Comparison of ENCODE assay signal across 21 cellular contexts in the genomic region with DNA sequence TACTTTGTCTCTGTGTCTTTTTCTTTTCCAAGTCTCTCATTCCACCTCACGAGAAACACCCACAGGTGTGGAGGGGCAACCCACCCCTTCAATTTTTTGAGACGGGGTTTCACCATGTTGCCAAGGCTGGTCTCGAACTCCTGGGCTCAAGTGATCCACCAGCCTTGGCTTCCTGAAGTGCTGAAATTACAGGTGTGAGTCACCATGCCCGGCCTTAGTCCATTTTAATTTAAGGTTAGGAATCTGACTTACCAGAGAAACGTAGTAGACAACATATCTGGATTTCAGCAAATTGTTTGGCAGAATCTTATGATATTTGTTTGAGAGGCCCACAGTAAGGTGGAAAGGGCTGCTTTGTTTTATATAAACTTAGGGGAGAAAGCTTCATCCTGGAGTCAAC. TPM values are rescaled to one million over a fixed set of nuclear protein-coding genes. Genes with fewer than 3 reads are reported as not detected.
"Had no signal": no experiment of that assay in that cellular context is flagged by ENCODE, and none has a peak within 500 bp of the region (broad histone marks: within the 10 kb centered on the region; RNA-seq: fewer than 3 reads in every experiment).

No MANE protein-coding gene starts in this region.

- ATAC-seq: activated CD4-positive, CD25-positive, alpha-beta regulatory T cell treated with anti-CD3 and anti-CD28 coated beads, Interleukin-2, amount 50 U/mL, for 24 hours; activated CD8-positive, alpha-beta memory T cell treated with anti-CD3 and anti-CD28 coated beads, Interleukin-2, amount 10 ng/mL, durations not matched to agents 7 days and 5 days; gastroesophageal sphincter; left lobe of liver; mucosa of descending colon; naive thymus-derived CD4-positive, alpha-beta T cell; stimulated activated naive CD8-positive, alpha-beta T cell treated with anti-CD3 and anti-CD28 coated beads, Interleukin-15, amount 100 ng/mL, for 72 hours had no signal

- DNase-seq: activated CD4-positive, alpha-beta memory T cell treated with anti-CD3 and anti-CD28 coated beads for 36 hours; activated CD8-positive, alpha-beta memory T cell treated with anti-CD3 and anti-CD28 coated beads, Interleukin-2, amount 10 ng/mL, durations not matched to agents 7 days and 5 days; activated naive CD4-positive, alpha-beta T cell; activated T-cell treated with anti-CD3 and anti-CD28 coated beads, Interleukin-2, amount 50 U/mL, for 48 hours; dorsolateral prefrontal cortex; mucosa of descending colon; naive thymus-derived CD4-positive, alpha-beta T cell; occipital lobe; stimulated activated CD4-positive, alpha-beta T cell treated with anti-CD3 and anti-CD28 coated beads, Interleukin-15, amount 100 ng/mL, for 24 hours; stimulated activated CD4-positive, alpha-beta T cell treated with anti-CD3 and anti-CD28 coated beads, Interleukin-4, amount 100 ng/mL, for 1 hour; stimulated activated naive CD8-positive, alpha-beta T cell treated with anti-CD3 and anti-CD28 coated beads, Interleukin-15, amount 100 ng/mL, for 72 hours; T-helper 9 cell; testis had no signal

- H3K9me3 Mint-ChIP-seq: activated CD4-positive, alpha-beta memory T cell treated with anti-CD3 and anti-CD28 coated beads for 36 hours; naive thymus-derived CD4-positive, alpha-beta T cell; stimulated activated naive CD8-positive, alpha-beta T cell treated with anti-CD3 and anti-CD28 coated beads, Interleukin-15, amount 100 ng/mL, for 72 hours had no signal

- H3K27me3 ChIP-seq: gastroesophageal sphincter, testis had no signal

- H3K27ac ChIP-seq: dorsolateral prefrontal cortex, gastroesophageal sphincter, testis had no signal

- H3K4me3 ChIP-seq: dorsolateral prefrontal cortex, gastroesophageal sphincter, mucosa of descending colon, testis had no signal

- H3K9me3 ChIP-seq: gastroesophageal sphincter, mucosa of descending colon, testis had no signal

- H3K27me3 Mint-ChIP-seq: activated CD4-positive, alpha-beta memory T cell treated with anti-CD3 and anti-CD28 coated beads for 36 hours; activated CD8-positive, alpha-beta memory T cell treated with anti-CD3 and anti-CD28 coated beads, Interleukin-2, amount 10 ng/mL, durations not matched to agents 7 days and 5 days; stimulated activated naive CD8-positive, alpha-beta T cell treated with anti-CD3 and anti-CD28 coated beads, Interleukin-15, amount 100 ng/mL, for 72 hours had no signal

- FAIRE-seq: endometrium, keratinocyte had no signal

RNA-seq across cellular contexts. Expression of a gene that starts 59.0 kb away (rescaled TPM):
- total RNA-seq: gastroesophageal sphincter, left lobe of liver, lung microvascular endothelial cell, occipital lobe, posterior vena cava, urinary bladder had no signal
